In genomic region chr6:154930490-154930889, GRCh38 we compare ENCODE assay signal across 29 cellular contexts.
DNase-seq lines count a peak whose midpoint lies in the region; ATAC-seq and TF ChIP-seq lines count a peak whose summit lies in the region.
"Had no signal": no experiment of that assay in that cellular context is flagged by ENCODE, and none has a peak within 500 bp of the region (broad histone marks: within the 10 kb centered on the region; RNA-seq: fewer than 3 reads in every experiment).

No MANE protein-coding gene starts in this region.

- no peak overlapping the region for H3K4me3 ChIP-seq in BLaER1 treated with 17β-estradiol and CSF1 and Interleukin-3, amounts not matched to agents 10 nM and 100 nM
- H3K4me3 ChIP-seq in HUES48 (ENCODE audit: low read depth, low read length) (no peak overlapping the region), SJCRH30 (no peak overlapping the region)
- H3K4me3 ChIP-seq: coronary artery, esophagus squamous epithelium, gastrocnemius medialis, hepatocyte, right lobe of liver had no signal

- H3K4me3 Mint-ChIP-seq in glutamatergic neuron (ENCODE audit: unreplicated experiment): no peak overlapping the region
- no peak overlapping the region for H3K4me3 Mint-ChIP-seq in natural killer cell treated with Interleukin-12 subunit alpha and Interleukin-12 subunit beta and Interleukin-15 and Interleukin-18, amount 100 ng/mL, for 72 hours
- H3K4me3 Mint-ChIP-seq: activated naive CD8-positive, alpha-beta T cell treated with anti-CD3 and anti-CD28 coated beads for 36 hours; stimulated activated memory B cell treated with anti-CD40 and anti-IgM and Interleukin-4, amounts not matched to agents 10 μg/mL and 1 μg/mL and 100 μg/mL, for 72 hours; type B pancreatic cell had no signal

- no peaks in the 10 kb centered on the region for H3K36me3 Mint-ChIP-seq in glutamatergic neuron (ENCODE audit: unreplicated experiment)
- H3K36me3 Mint-ChIP-seq in natural killer cell treated with Interleukin-12 subunit alpha and Interleukin-12 subunit beta and Interleukin-15 and Interleukin-18, amount 100 ng/mL, for 72 hours: no peaks in the 10 kb centered on the region
- H3K36me3 Mint-ChIP-seq: stimulated activated memory B cell treated with anti-CD40 and anti-IgM and Interleukin-4, amounts not matched to agents 10 μg/mL and 1 μg/mL and 100 μg/mL, for 72 hours had no signal

- no peaks in the 10 kb centered on the region for H3K27me3 ChIP-seq in BLaER1 treated with 17β-estradiol and CSF1 and Interleukin-3, amounts not matched to agents 10 nM and 100 nM
- H3K27me3 ChIP-seq in HUES48 (ENCODE audit: control insufficient read depth, insufficient read depth, low read length) (no peaks in the 10 kb centered on the region), SJCRH30 (no peaks in the 10 kb centered on the region)
- H3K27me3 ChIP-seq: esophagus squamous epithelium, gastrocnemius medialis, hepatocyte, right lobe of liver had no signal

- DNase-seq in NCI-H524 treated with DMSO at 0.1 percent for 48 hours (lab: John Stamatoyannopoulos, UW) (peak; percentile 99), glutamatergic neuron (no peak), SJCRH30 (no peak)
- no peak for DNase-seq in natural killer cell treated with Interleukin-12 subunit alpha and Interleukin-12 subunit beta and Interleukin-15 and Interleukin-18, amount 100 ng/mL, for 72 hours (ENCODE audit: low spot score)
- DNase-seq: activated CD4-positive, alpha-beta T cell treated with anti-CD3 and anti-CD28 coated beads, Interleukin-2, amount 50 U/mL, for 48 hours; activated CD4-positive, CD25-positive, alpha-beta regulatory T cell; activated naive CD8-positive, alpha-beta T cell treated with anti-CD3 and anti-CD28 coated beads for 36 hours; aorta; C1 segment of cervical spinal cord; esophagus squamous epithelium; gastrocnemius medialis; MV-4-11; NCI-H2081; NCI-H446 treated with DMSO at 0.1 percent for 48 hours; PC-3; right lobe of liver; stimulated activated CD4-positive, alpha-beta T cell treated with anti-CD3 and anti-CD28 coated beads, Interleukin-12 subunit alpha, Interleukin-12 subunit beta, amount 100 ng/mL, for 4 hours; stimulated activated CD4-positive, alpha-beta T cell treated with anti-CD3 and anti-CD28 coated beads, Interleukin-4, amount 100 ng/mL, for 24 hours; substantia nigra; SW 1271 had no signal

- no peak for TF ChIP-seq CTCF in glutamatergic neuron (IDR thresholded peaks at IDR 0.05; ENCODE audit: partially characterized antibody, unreplicated experiment)

- H3K9me3 ChIP-seq in BLaER1 treated with 17β-estradiol and CSF1 and Interleukin-3, amounts not matched to agents 10 nM and 100 nM (replicated peaks in 1 of 11): no peaks in the 10 kb centered on the region
- no peaks in the 10 kb centered on the region for H3K9me3 ChIP-seq in HUES48 (ENCODE audit: control insufficient read depth, insufficient read depth, low read length)
- H3K9me3 ChIP-seq in SJCRH30 (replicated peaks): no peaks in the 10 kb centered on the region
- H3K9me3 ChIP-seq: esophagus squamous epithelium, gastrocnemius medialis, right lobe of liver had no signal

- H3K4me1 ChIP-seq in BLaER1 treated with 17β-estradiol and CSF1 and Interleukin-3, amounts not matched to agents 10 nM and 100 nM: peaks cover 22 to 44% (median 39%) of the 10 kb centered on the region in 10 experiments
- H3K4me1 ChIP-seq in HUES48 (ENCODE audit: control insufficient read depth, insufficient read depth, low read length): peaks cover 21% of the 10 kb centered on the region
- H3K4me1 ChIP-seq in SJCRH30: peaks cover 18% of the 10 kb centered on the region

- peak overlapping the region in 2 of 11 experiments; percentile 20 to 64; a peak in 2 of 22 replicates for H3K27ac ChIP-seq in BLaER1 treated with 17β-estradiol and CSF1 and Interleukin-3, amounts not matched to agents 10 nM and 100 nM
- H3K27ac ChIP-seq in HUES48 (ENCODE audit: low read depth, low read length) (peak overlapping the region; percentile 6), SJCRH30 (no peak overlapping the region)
- H3K27ac ChIP-seq: coronary artery, esophagus squamous epithelium, gastrocnemius medialis, HL-60, right lobe of liver had no signal

- no peaks in the 10 kb centered on the region for H3K9me3 Mint-ChIP-seq in glutamatergic neuron (ENCODE audit: unreplicated experiment)
- H3K9me3 Mint-ChIP-seq in natural killer cell treated with Interleukin-12 subunit alpha and Interleukin-12 subunit beta and Interleukin-15 and Interleukin-18, amount 100 ng/mL, for 72 hours: no peaks in the 10 kb centered on the region
- H3K9me3 Mint-ChIP-seq: activated T-helper 2 cell treated with anti-CD3 and anti-CD28 coated beads, Interferon-gamma antibody, Interleukin-2, Interleukin-4, amounts not matched to agents 10 μg/mL and 5 μg/mL and 100 μg/mL, durations not matched to agents 14 hours and 24 hours and 36 hours; stimulated activated memory B cell treated with anti-CD40 and anti-IgM and Interleukin-4, amounts not matched to agents 10 μg/mL and 1 μg/mL and 100 μg/mL, for 72 hours; type B pancreatic cell had no signal

- H3K9ac ChIP-seq in BLaER1 treated with 17β-estradiol and CSF1 and Interleukin-3, amounts not matched to agents 10 nM and 100 nM: no peak overlapping the region; a peak in 1 of 22 replicates
- no peak overlapping the region for H3K9ac ChIP-seq in HUES48 (ENCODE audit: low read depth, low read length)

- no peaks in the 10 kb centered on the region for H3K27me3 Mint-ChIP-seq in glutamatergic neuron (ENCODE audit: unreplicated experiment)
- no peaks in the 10 kb centered on the region for H3K27me3 Mint-ChIP-seq in natural killer cell treated with Interleukin-12 subunit alpha and Interleukin-12 subunit beta and Interleukin-15 and Interleukin-18, amount 100 ng/mL, for 72 hours
- H3K27me3 Mint-ChIP-seq: activated naive CD8-positive, alpha-beta T cell treated with anti-CD3 and anti-CD28 coated beads for 36 hours; stimulated activated memory B cell treated with anti-CD40 and anti-IgM and Interleukin-4, amounts not matched to agents 10 μg/mL and 1 μg/mL and 100 μg/mL, for 72 hours; type B pancreatic cell had no signal

- H3K4me2 ChIP-seq in BLaER1 treated with 17β-estradiol and CSF1 and Interleukin-3, amounts not matched to agents 10 nM and 100 nM: peak overlapping the region in 7 of 11 experiments; percentile 78 to 88 (median 85); a peak in 9 of 22 replicates
- H3K4me2 ChIP-seq: hepatocyte had no signal

- H3K27ac Mint-ChIP-seq in glutamatergic neuron (ENCODE audit: unreplicated experiment): peak overlapping the region; percentile 64
- H3K27ac Mint-ChIP-seq in natural killer cell treated with Interleukin-12 subunit alpha and Interleukin-12 subunit beta and Interleukin-15 and Interleukin-18, amount 100 ng/mL, for 72 hours: peak overlapping the region in 1 of 2 donors; percentile 26
- H3K27ac Mint-ChIP-seq: activated naive CD8-positive, alpha-beta T cell treated with anti-CD3 and anti-CD28 coated beads for 36 hours; activated T-helper 2 cell treated with anti-CD3 and anti-CD28 coated beads, Interferon-gamma antibody, Interleukin-2, Interleukin-4, amounts not matched to agents 10 μg/mL and 5 μg/mL and 100 μg/mL, durations not matched to agents 14 hours and 24 hours and 36 hours; type B pancreatic cell had no signal

- peaks cover 0 to 5% (median 0%) of the 10 kb centered on the region in 11 experiments; a peak in 1 of 22 replicates for H4K20me1 ChIP-seq in BLaER1 treated with 17β-estradiol and CSF1 and Interleukin-3, amounts not matched to agents 10 nM and 100 nM

- H3K4me1 Mint-ChIP-seq in glutamatergic neuron (ENCODE audit: low read depth, unreplicated experiment): peaks cover 27% of the 10 kb centered on the region
- H3K4me1 Mint-ChIP-seq in natural killer cell treated with Interleukin-12 subunit alpha and Interleukin-12 subunit beta and Interleukin-15 and Interleukin-18, amount 100 ng/mL, for 72 hours (ENCODE audit: low read depth in 2 of 2): peaks cover 10 to 26% of the 10 kb centered on the region in 2 donors

- no peaks in the 10 kb centered on the region for H3K36me3 ChIP-seq in BLaER1 treated with 17β-estradiol and CSF1 and Interleukin-3, amounts not matched to agents 10 nM and 100 nM
- H3K36me3 ChIP-seq in HUES48 (ENCODE audit: control insufficient read depth, insufficient read depth, low read length): no peaks in the 10 kb centered on the region
- H3K36me3 ChIP-seq in SJCRH30: no peaks in the 10 kb centered on the region
- H3K36me3 ChIP-seq: esophagus squamous epithelium, gastrocnemius medialis, right lobe of liver had no signal

- ATAC-seq in natural killer cell treated with Interleukin-12 subunit alpha and Interleukin-12 subunit beta and Interleukin-15 and Interleukin-18, amount 100 ng/mL, for 72 hours: no peak
- no peak for ATAC-seq in HG03045 (IDR thresholded peaks at IDR 0.05; ENCODE audit: unreplicated experiment)
- ATAC-seq: gastrocnemius medialis; PC-3; right lobe of liver; stimulated activated memory B cell treated with anti-CD40 and anti-IgM and Interleukin-4, amounts not matched to agents 10 μg/mL and 1 μg/mL and 100 μg/mL, for 72 hours had no signal
